1 cellular context compared by ENCODE assay signal in the genomic region with DNA sequence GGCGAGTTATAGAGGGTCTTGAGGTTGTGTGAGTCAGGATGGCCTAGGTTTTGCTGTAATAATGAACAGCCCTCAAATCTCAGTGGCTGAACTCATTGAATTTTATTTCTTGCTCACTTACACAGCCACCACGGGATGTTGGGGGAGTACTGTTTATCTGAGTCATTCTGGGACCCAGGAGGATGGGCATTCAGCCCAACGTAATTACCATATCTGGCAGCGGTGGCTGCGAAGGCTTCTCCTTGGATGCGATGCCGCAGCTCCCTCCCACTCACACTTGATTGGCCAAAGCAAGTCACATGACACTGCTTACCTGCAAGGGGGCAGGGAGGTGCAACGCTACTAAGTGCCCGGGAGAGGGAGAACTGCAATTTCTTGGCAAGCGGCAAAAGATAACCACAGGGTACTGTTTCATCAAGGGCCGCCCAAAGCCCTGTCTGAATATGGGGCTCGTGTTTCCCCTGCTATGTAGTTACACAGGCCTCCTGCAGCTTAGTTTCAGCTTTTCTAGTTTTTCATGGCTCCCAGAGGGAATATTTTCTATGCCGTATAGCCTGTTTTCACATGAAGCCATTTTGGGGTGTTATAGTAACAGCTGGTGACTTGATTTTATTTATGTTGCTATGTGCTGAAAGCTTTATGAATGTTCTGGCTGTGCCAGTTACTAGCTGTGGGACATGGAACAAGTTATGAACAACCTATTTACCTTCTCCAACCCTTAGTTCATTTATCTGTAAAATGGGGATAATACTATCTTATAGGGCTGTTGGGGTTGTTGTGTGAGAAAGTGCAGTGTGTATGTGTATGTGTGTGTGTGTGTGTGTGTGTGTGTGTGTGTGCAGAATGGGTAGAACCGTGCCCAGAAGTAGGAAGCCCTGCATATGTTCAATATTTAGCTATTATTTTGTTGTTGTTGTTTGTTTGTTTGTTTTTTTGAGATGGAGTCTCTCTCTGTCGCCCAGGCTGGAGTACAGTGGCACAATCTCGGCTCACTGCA.
TF ChIP-seq lines count a peak whose summit lies in the region.

No MANE protein-coding gene starts in this region.

TF ChIP-seq in HEK293, 187 proteins besides CTCF, POLR2A, EP300 and RAD21 (continued from another document and continues in another):
- TF ChIP-seq, protein P1, sequence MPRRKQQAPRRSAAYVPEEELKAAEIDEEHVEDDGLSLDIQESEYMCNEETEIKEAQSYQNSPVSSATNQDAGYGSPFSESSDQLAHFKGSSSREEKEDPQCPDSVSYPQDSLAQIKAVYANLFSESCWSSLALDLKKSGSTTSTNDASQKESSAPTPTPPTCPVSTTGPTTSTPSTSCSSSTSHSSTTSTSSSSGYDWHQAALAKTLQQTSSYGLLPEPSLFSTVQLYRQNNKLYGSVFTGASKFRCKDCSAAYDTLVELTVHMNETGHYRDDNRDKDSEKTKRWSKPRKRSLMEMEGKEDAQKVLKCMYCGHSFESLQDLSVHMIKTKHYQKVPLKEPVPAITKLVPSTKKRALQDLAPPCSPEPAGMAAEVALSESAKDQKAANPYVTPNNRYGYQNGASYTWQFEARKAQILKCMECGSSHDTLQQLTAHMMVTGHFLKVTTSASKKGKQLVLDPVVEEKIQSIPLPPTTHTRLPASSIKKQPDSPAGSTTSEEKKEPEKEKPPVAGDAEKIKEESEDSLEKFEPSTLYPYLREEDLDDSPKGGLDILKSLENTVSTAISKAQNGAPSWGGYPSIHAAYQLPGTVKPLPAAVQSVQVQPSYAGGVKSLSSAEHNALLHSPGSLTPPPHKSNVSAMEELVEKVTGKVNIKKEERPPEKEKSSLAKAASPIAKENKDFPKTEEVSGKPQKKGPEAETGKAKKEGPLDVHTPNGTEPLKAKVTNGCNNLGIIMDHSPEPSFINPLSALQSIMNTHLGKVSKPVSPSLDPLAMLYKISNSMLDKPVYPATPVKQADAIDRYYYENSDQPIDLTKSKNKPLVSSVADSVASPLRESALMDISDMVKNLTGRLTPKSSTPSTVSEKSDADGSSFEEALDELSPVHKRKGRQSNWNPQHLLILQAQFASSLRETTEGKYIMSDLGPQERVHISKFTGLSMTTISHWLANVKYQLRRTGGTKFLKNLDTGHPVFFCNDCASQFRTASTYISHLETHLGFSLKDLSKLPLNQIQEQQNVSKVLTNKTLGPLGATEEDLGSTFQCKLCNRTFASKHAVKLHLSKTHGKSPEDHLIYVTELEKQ (tag by site-specific recombination; IDR thresholded peaks at IDR 0.05; ENCODE audit: borderline replicate concordance): no peak
- TF ChIP-seq, protein P2, sequence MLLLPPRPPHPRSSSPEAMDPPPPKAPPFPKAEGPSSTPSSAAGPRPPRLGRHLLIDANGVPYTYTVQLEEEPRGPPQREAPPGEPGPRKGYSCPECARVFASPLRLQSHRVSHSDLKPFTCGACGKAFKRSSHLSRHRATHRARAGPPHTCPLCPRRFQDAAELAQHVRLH (tag by site-specific recombination; IDR thresholded peaks at IDR 0.05): no peak
- TF ChIP-seq ZNF48 (tag by site-specific recombination; IDR thresholded peaks at IDR 0.05): no peak
- 0 out of 2 replicates have a peak, but pooled peaks have one; percentile 22 for TF ChIP-seq ZNF335 (tag by site-specific recombination; conservative IDR thresholded peaks at IDR 0.05)
- no peak for TF ChIP-seq ZNF16 (tag by site-specific recombination; IDR thresholded peaks at IDR 0.05; ENCODE audit: low read depth)
- TF ChIP-seq ZNF292 (tag by site-specific recombination; IDR thresholded peaks at IDR 0.05; ENCODE audit: borderline replicate concordance, low read depth): no peak
- TF ChIP-seq ZNF211 (tag by site-specific recombination; IDR thresholded peaks at IDR 0.05; ENCODE audit: low read depth): no peak
- TF ChIP-seq SP3 (tag by site-specific recombination; IDR thresholded peaks at IDR 0.05): peak; percentile 52; the same call in 1 of the 2 replicates
- TF ChIP-seq ZFP37 (tag by site-specific recombination; IDR thresholded peaks at IDR 0.05): no peak
- no peak for TF ChIP-seq ZNF2 (tag by site-specific recombination; IDR thresholded peaks at IDR 0.05)
- no peak for TF ChIP-seq ZBTB21 (tag by site-specific recombination; IDR thresholded peaks at IDR 0.05)
- no peak for TF ChIP-seq KLF10 (tag by site-specific recombination; IDR thresholded peaks at IDR 0.05)
- no peak for TF ChIP-seq ZNF544 (tag by site-specific recombination; IDR thresholded peaks at IDR 0.05)
- TF ChIP-seq, protein P3, sequence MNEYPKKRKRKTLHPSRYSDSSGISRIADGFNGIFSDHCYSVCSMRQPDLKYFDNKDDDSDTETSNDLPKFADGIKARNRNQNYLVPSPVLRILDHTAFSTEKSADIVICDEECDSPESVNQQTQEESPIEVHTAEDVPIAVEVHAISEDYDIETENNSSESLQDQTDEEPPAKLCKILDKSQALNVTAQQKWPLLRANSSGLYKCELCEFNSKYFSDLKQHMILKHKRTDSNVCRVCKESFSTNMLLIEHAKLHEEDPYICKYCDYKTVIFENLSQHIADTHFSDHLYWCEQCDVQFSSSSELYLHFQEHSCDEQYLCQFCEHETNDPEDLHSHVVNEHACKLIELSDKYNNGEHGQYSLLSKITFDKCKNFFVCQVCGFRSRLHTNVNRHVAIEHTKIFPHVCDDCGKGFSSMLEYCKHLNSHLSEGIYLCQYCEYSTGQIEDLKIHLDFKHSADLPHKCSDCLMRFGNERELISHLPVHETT (tag by site-specific recombination; IDR thresholded peaks at IDR 0.05): no peak
- no peak for TF ChIP-seq ZNF221 (tag by site-specific recombination; IDR thresholded peaks at IDR 0.05; ENCODE audit: borderline replicate concordance)
- no peak for TF ChIP-seq KLF17 (tag by site-specific recombination; IDR thresholded peaks at IDR 0.05)
- no peak for TF ChIP-seq ZNF777 (tag by site-specific recombination; IDR thresholded peaks at IDR 0.05; ENCODE audit: borderline replicate concordance)
- TF ChIP-seq, protein P4, sequence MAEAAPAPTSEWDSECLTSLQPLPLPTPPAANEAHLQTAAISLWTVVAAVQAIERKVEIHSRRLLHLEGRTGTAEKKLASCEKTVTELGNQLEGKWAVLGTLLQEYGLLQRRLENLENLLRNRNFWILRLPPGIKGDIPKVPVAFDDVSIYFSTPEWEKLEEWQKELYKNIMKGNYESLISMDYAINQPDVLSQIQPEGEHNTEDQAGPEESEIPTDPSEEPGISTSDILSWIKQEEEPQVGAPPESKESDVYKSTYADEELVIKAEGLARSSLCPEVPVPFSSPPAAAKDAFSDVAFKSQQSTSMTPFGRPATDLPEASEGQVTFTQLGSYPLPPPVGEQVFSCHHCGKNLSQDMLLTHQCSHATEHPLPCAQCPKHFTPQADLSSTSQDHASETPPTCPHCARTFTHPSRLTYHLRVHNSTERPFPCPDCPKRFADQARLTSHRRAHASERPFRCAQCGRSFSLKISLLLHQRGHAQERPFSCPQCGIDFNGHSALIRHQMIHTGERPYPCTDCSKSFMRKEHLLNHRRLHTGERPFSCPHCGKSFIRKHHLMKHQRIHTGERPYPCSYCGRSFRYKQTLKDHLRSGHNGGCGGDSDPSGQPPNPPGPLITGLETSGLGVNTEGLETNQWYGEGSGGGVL (tag by site-specific recombination; IDR thresholded peaks at IDR 0.05): no peak
- no peak for TF ChIP-seq ZNF239 (tag by site-specific recombination; IDR thresholded peaks at IDR 0.05)
- TF ChIP-seq GLI2 (tag by site-specific recombination; IDR thresholded peaks at IDR 0.05; ENCODE audit: borderline replicate concordance, low read depth): no peak
- no peak for TF ChIP-seq ZNF132 (tag by site-specific recombination; IDR thresholded peaks at IDR 0.05; ENCODE audit: borderline replicate concordance)
- no peak for TF ChIP-seq ZNF571 (tag by site-specific recombination; IDR thresholded peaks at IDR 0.05)
- TF ChIP-seq ZNF501 (tag by site-specific recombination; IDR thresholded peaks at IDR 0.05): no peak
- TF ChIP-seq, protein P5, sequence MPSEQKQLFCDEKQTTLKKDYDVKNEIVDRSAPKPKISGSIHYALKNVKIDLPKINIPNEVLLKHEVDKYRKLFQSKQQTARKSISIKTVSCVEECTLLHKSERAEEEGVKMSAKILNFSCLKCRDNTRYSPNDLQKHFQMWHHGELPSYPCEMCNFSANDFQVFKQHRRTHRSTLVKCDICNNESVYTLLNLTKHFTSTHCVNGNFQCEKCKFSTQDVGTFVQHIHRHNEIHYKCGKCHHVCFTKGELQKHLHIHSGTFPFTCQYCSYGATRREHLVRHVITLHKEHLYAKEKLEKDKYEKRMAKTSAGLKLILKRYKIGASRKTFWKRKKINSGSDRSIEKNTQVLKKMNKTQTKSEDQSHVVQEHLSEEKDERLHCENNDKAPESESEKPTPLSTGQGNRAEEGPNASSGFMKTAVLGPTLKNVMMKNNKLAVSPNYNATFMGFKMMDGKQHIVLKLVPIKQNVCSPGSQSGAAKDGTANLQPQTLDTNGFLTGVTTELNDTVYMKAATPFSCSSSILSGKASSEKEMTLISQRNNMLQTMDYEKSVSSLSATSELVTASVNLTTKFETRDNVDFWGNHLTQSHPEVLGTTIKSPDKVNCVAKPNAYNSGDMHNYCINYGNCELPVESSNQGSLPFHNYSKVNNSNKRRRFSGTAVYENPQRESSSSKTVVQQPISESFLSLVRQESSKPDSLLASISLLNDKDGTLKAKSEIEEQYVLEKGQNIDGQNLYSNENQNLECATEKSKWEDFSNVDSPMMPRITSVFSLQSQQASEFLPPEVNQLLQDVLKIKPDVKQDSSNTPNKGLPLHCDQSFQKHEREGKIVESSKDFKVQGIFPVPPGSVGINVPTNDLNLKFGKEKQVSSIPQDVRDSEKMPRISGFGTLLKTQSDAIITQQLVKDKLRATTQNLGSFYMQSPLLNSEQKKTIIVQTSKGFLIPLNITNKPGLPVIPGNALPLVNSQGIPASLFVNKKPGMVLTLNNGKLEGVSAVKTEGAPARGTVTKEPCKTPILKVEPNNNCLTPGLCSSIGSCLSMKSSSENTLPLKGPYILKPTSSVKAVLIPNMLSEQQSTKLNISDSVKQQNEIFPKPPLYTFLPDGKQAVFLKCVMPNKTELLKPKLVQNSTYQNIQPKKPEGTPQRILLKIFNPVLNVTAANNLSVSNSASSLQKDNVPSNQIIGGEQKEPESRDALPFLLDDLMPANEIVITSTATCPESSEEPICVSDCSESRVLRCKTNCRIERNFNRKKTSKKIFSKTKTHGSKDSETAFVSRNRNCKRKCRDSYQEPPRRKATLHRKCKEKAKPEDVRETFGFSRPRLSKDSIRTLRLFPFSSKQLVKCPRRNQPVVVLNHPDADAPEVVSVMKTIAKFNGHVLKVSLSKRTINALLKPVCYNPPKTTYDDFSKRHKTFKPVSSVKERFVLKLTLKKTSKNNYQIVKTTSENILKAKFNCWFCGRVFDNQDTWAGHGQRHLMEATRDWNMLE (tag by site-specific recombination; conservative IDR thresholded peaks at IDR 0.05; ENCODE audit: low read depth): no peak
- TF ChIP-seq ZNF248 (tag by site-specific recombination; IDR thresholded peaks at IDR 0.05): no peak
- TF ChIP-seq ZBTB48 (tag by site-specific recombination; IDR thresholded peaks at IDR 0.05): no peak
- TF ChIP-seq ZNF658 (tag by site-specific recombination; IDR thresholded peaks at IDR 0.05): no peak
- TF ChIP-seq ELK4 (IDR thresholded peaks at IDR 0.05; ENCODE audit: borderline replicate concordance, low read depth, low read length): no peak
- TF ChIP-seq, protein P6, sequence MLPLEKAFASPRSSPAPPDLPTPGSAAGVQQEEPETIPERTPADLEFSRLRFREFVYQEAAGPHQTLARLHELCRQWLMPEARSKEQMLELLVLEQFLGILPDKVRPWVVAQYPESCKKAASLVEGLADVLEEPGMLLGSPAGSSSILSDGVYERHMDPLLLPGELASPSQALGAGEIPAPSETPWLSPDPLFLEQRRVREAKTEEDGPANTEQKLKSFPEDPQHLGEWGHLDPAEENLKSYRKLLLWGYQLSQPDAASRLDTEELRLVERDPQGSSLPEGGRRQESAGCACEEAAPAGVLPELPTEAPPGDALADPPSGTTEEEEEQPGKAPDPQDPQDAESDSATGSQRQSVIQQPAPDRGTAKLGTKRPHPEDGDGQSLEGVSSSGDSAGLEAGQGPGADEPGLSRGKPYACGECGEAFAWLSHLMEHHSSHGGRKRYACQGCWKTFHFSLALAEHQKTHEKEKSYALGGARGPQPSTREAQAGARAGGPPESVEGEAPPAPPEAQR (tag by site-specific recombination; IDR thresholded peaks at IDR 0.05): peak; percentile 62; the same call in 1 of the 2 replicates
- TF ChIP-seq, protein P7, sequence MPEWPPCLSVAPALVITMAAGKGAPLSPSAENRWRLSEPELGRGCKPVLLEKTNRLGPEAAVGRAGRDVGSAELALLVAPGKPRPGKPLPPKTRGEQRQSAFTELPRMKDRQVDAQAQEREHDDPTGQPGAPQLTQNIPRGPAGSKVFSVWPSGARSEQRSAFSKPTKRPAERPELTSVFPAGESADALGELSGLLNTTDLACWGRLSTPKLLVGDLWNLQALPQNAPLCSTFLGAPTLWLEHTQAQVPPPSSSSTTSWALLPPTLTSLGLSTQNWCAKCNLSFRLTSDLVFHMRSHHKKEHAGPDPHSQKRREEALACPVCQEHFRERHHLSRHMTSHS (tag by site-specific recombination; IDR thresholded peaks at IDR 0.05): no peak
- peak; percentile 77; the same call in 1 of the 2 replicates for TF ChIP-seq GFI1B (tag by site-specific recombination; IDR thresholded peaks at IDR 0.05)
- TF ChIP-seq ZNF362 (tag by site-specific recombination; IDR thresholded peaks at IDR 0.05): no peak
- no peak for TF ChIP-seq MEIS1 (CRISPR knock-in tag; IDR thresholded peaks at IDR 0.05; ENCODE audit: borderline replicate concordance)
